Comparison of ENCODE assay signal across 8 cellular contexts in the genomic region with DNA sequence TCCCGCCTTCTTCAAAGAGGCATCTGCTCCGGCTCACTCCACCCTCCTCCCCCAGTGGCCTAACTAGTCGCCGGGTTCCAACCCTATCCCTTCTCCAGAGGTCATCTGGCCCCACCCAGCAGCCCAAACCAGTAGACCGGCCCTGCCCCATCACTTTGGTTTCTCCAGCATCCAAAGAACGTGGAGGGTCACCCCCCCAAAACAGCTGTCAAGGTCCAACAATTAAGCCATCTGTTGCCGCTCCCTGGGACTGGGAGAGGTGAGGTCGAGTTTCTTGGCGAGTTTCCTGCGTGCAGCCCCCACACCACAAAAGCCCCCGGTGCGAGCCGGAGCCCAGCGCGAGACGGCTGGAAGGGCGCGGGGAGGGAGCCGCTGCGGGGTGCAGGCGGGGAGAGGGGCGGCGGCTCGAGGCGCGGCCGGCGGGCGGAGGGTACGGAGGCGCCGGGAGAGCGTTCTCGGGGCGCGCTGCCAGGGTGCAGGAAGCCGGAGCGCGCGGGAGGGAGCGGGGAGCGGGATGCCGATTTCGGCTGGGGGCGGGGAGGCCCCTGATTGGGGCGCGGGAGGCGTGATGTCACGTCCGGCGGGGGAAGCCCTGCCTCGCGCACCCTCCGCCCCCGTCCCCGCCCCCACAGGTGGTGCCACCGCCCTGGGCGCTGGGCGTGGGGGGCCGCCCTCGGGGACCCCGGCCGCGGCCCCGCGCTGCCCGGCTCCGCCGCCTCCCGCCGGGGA. TPM values are rescaled to one million over a fixed set of nuclear protein-coding genes. Genes with fewer than 3 reads are reported as not detected.
DNase-seq lines count a peak whose midpoint lies in the region; ATAC-seq and TF ChIP-seq lines count a peak whose summit lies in the region.

No MANE protein-coding gene starts in this region.

- POLR2A ChIA-PET in CD4-positive, alpha-beta memory T cell (lab: Charles Lee; ENCODE audit: partially characterized antibody): interaction anchor here (0.9 kb wide), 1 partner anchor 410 kb away, joined by 3 read pairs; a partner anchor contains a TSS

- 2 to 10% (median 3%) methylated on average over 6 to 71 of the region's 71 CpGs for WGBS in adrenal gland, 4 donors
- WGBS in heart right ventricle, 2 donors: 1 to 2% methylated on average over 44 to 71 of the region's 71 CpGs
- WGBS in transverse colon (ENCODE audit: low coverage in 1 of 2), 2 donors: 2 to 12% methylated on average over 3 to 36 of the region's 71 CpGs

- peaks cover 16% of the 10 kb centered on the region for H3K4me1 ChIP-seq in CD4-positive, alpha-beta memory T cell (ENCODE audit: insufficient read depth, low read length)
- H3K4me1 ChIP-seq in adrenal gland (replicated peaks in 1 of 2): peaks cover 33 to 37% of the 10 kb centered on the region in 2 donors
- peaks cover 9 to 45% (median 34%) of the 10 kb centered on the region in 9 donors for H3K4me1 ChIP-seq in heart right ventricle
- H3K4me1 ChIP-seq in transverse colon: peaks cover 14 to 36% (median 22%) of the 10 kb centered on the region in 4 donors

- H3K4me3 Mint-ChIP-seq in CD4-positive, alpha-beta memory T cell: peak overlapping the region; percentile 84 to 90 (median 86)

- DNase-seq in CD4-positive, alpha-beta memory T cell: peak; percentile 83 to 86 (median 85)
- DNase-seq in MG63: peak; percentile 95
- peak; percentile 72 for DNase-seq in SW480 (ENCODE audit: low spot score)
- DNase-seq in adrenal gland: peak; percentile 94 to 97 (median 95)
- peak; percentile 93 to 95 for DNase-seq in heart right ventricle
- peak; percentile 97 for DNase-seq in posterior vena cava (ENCODE audit: low spot score)
- peak; percentile 91 for DNase-seq in transverse colon

- peak overlapping the region in 5 of 7 donors; percentile 69 to 95 (median 81) for H3K27ac Mint-ChIP-seq in CD4-positive, alpha-beta memory T cell

- TF ChIP-seq POLR2A in adrenal gland (IDR thresholded peaks at IDR 0.05) (peak in 1 of 2 donors; percentile 43), transverse colon (IDR thresholded peaks at IDR 0.05) (no peak)

- ATAC-seq in GM21381 (IDR thresholded peaks at IDR 0.05; ENCODE audit: unreplicated experiment): peak; percentile 67
- ATAC-seq in heart right ventricle: peak; percentile 64 to 87 (median 81)

- intact Hi-C loops in CD4-positive, alpha-beta memory T cell (cut with micrococcal nuclease): loop anchor here (5.0 kb wide), 2 partner anchors 132 to 397 kb away; a partner anchor contains a TSS
- intact Hi-C loops in adrenal gland (cut with DNase I): loop anchor here (5.0 kb wide), 2 partner anchors 48 to 203 kb away; no protein-coding TSS in a partner anchor
- intact Hi-C loops in heart right ventricle (cut with DNase I): loop anchor here in 7 of 10 donors (2.0 to 10.0 kb wide), 8 partner anchors 60 to 283 kb away; no protein-coding TSS in a partner anchor
- intact Hi-C loops in posterior vena cava (cut with DNase I): loop anchor here in 1 of 2 donors (5.0 kb wide), 2 partner anchors 48 to 183 kb away; no protein-coding TSS in a partner anchor
- intact Hi-C loops in transverse colon (cut with DNase I; ENCODE audit: low total_unique reads): no loop called here

- H3K27me3 Mint-ChIP-seq in CD4-positive, alpha-beta memory T cell: peaks cover 6 to 11% of the 10 kb centered on the region in 2 donors

- in situ Hi-C loops in transverse colon (cut with MboI; ENCODE audit: low pct_ligation_motif_present in 1 of 4, low pct_unique_long_range_greater_than_20kb in 1 of 4, low sequenced_read_pairs in 3 of 4): loop anchor here (10.0 to 25.0 kb wide), 3 partner anchors 198 to 210 kb away; no protein-coding TSS in a partner anchor

- H3K27ac ChIP-seq in CD4-positive, alpha-beta memory T cell (ENCODE audit: low read depth, low read length): no peak overlapping the region
- H3K27ac ChIP-seq in adrenal gland (peak overlapping the region; percentile 29 to 100 (median 87)), heart right ventricle (peak overlapping the region; percentile 69 to 97 (median 93)), transverse colon (peak overlapping the region; percentile 84 to 94 (median 92))

- CTCF ChIA-PET in CD4-positive, alpha-beta memory T cell (lab: Charles Lee; ENCODE audit: partially characterized antibody): no interaction called here

- peaks cover 8% of the 10 kb centered on the region for H3K27me3 ChIP-seq in CD4-positive, alpha-beta memory T cell (ENCODE audit: insufficient read depth, low read length)
- H3K27me3 ChIP-seq in MG63 (no peaks in the 10 kb centered on the region), adrenal gland (no peaks in the 10 kb centered on the region), heart right ventricle (peaks cover 0 to 53% (median 27%) of the 10 kb centered on the region in 7 donors), transverse colon (peaks cover 22% of the 10 kb centered on the region)

- no peak for TF ChIP-seq EP300 in transverse colon (IDR thresholded peaks at IDR 0.05; ENCODE audit: low read depth)

- no peaks in the 10 kb centered on the region for H3K36me3 Mint-ChIP-seq in CD4-positive, alpha-beta memory T cell

- TF ChIP-seq CTCF in adrenal gland (IDR thresholded peaks at IDR 0.05) (no peak), heart right ventricle (IDR thresholded peaks at IDR 0.05) (no peak), transverse colon (IDR thresholded peaks at IDR 0.05) (no peak)

- peaks cover 2 to 18% (median 9%) of the 10 kb centered on the region in 4 donors for H3K4me1 Mint-ChIP-seq in CD4-positive, alpha-beta memory T cell

- H3K9me3 Mint-ChIP-seq in CD4-positive, alpha-beta memory T cell: no peaks in the 10 kb centered on the region

- no peaks in the 10 kb centered on the region for H3K9me3 ChIP-seq in CD4-positive, alpha-beta memory T cell (ENCODE audit: control insufficient read depth in 1 of 2, low read length in 2 of 2)
- H3K9me3 ChIP-seq in MG63 (no peaks in the 10 kb centered on the region), adrenal gland (replicated peaks in 1 of 3) (no peaks in the 10 kb centered on the region), heart right ventricle (no peaks in the 10 kb centered on the region), transverse colon (no peaks in the 10 kb centered on the region)

- H3K4me3 ChIP-seq in CD4-positive, alpha-beta memory T cell (ENCODE audit: low read length in 2 of 2): peak overlapping the region; percentile 47 to 62
- peak overlapping the region; percentile 64 for H3K4me3 ChIP-seq in MG63
- peak overlapping the region in 3 of 4 donors; percentile 10 to 96 (median 44) for H3K4me3 ChIP-seq in adrenal gland
- H3K4me3 ChIP-seq in heart right ventricle: peak overlapping the region; percentile 16 to 84 (median 68)
- H3K4me3 ChIP-seq in transverse colon: peak overlapping the region; percentile 32 to 86 (median 76)

- no peaks in the 10 kb centered on the region for H3K36me3 ChIP-seq in CD4-positive, alpha-beta memory T cell (ENCODE audit: insufficient read depth, low read length)
- H3K36me3 ChIP-seq in MG63: 0 out of 2 replicates have a peak, but pooled peaks cover 2% of the 10 kb centered on the region
- H3K36me3 ChIP-seq in adrenal gland (replicated peaks in 1 of 2): no peaks in the 10 kb centered on the region
- no peaks in the 10 kb centered on the region for H3K36me3 ChIP-seq in heart right ventricle
- H3K36me3 ChIP-seq in transverse colon: no peaks in the 10 kb centered on the region

RNA-seq across cellular contexts. Expression of a gene that starts 0.6 kb away (rescaled TPM):
- total RNA-seq in CD4-positive, alpha-beta memory T cell: 1 to 10 TPM; 1.1 to 1.2 TPM
- under 1 TPM; 0.14 to 0.65 TPM for polyA plus RNA-seq in CD4-positive, alpha-beta memory T cell
- total RNA-seq in MG63 (2014; rRNA removed; shearing (Covaris generic); ENCODE audit: low replicate concordance): 95.4 and 177 TPM in 2 replicates
- total RNA-seq in adrenal gland: 100 to 1,000 TPM in 7 of 8 donors, 10 to 100 TPM in 1; 75.1 to 202 (median 143) TPM
- polyA plus RNA-seq in adrenal gland: 10 to 100 TPM; 13.4 to 97.6 (median 70.9) TPM
- 100 to 1,000 TPM; 161 to 287 (median 185) TPM for total RNA-seq in heart right ventricle
- 100 to 1,000 TPM; 104 to 156 TPM for polyA plus RNA-seq in heart right ventricle
- total RNA-seq in posterior vena cava: 10 to 100 TPM; 69.5 to 83.1 TPM
- 10 to 100 TPM; 10.4 to 31.8 (median 18.0) TPM for total RNA-seq in transverse colon

Comparison
In these comparisons a context has a peak if more than half of its experiments do, and no peak if none do; other contexts are left out.
1. RNA of a gene that starts 0.6 kb away (total RNA-seq): 161 to 287 TPM in heart right ventricle, 95.4 to 177 TPM in MG63, 75.1 to 202 TPM in adrenal gland, 69.5 to 83.1 TPM in posterior vena cava and 10.4 to 31.8 TPM in transverse colon; 1.1 to 1.2 TPM in CD4-positive, alpha-beta memory T cell; every median in the first group is over 4 times any median in the second.
2. Peak in every context shown above with its lines, with median percentiles within 50 percentile points of each other: DNase-seq and H3K4me3 ChIP-seq.